18 cellular contexts compared by ENCODE assay signal in the genomic region with DNA sequence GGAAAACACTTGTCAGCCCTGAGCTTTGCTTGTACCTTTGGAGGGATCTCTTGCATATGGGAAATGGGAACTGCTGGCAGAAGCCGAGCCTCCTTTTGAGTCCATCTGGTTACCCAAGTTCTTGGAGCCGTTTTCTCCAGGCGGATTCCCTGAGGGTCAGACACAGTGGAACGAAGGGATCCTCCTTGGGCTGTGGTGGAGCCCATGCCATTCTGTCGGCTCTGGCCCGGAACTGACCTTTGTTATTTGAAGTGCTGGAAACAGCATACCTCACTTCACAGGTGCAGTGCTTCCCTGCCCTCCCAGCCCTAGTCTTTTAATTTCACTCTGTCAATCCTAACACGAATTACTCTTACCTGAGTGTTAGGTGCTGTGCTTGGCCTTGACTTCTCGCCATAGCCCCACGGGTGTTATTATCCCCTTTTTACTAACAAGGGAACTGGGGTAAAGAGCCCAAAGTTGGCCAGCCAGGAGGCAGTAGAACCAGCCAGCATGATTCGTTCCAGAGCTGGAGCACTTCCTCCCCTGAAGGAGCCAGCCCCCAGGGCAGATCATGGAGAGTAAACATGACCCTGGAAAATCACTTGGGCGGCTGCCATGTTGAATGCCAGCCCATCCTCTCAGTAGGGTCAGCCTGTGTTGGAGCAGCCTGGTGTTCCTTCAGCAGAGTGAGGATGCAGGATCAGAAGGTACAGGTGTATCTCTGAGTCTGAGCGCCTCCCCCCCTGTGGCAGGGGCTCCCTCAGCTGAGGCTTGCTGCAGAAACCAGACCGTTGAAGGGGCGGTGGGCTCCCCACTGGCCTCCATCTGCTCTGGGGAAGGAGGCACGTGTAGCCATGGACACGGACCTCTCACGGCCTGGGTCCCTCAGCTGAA.
DNase-seq lines count a peak whose midpoint lies in the region; ATAC-seq and FAIRE-seq lines count a peak whose summit lies in the region.
"Had no signal": no experiment of that assay in that cellular context is flagged by ENCODE, and none has a peak within 500 bp of the region (broad histone marks: within the 10 kb centered on the region; RNA-seq: fewer than 3 reads in every experiment).

No MANE protein-coding gene starts in this region.

- H3K36me3 ChIP-seq in small intestine (ENCODE audit: control insufficient read depth in 2 of 2, insufficient read depth in 2 of 2, low read length in 2 of 2): no peaks in the 10 kb centered on the region
- H3K36me3 ChIP-seq: prostate gland had no signal

- no peaks in the 10 kb centered on the region for H3K27me3 ChIP-seq in small intestine (ENCODE audit: control insufficient read depth in 2 of 2, insufficient read depth in 2 of 2, low read length in 2 of 2)

- no peak overlapping the region for H3K27ac ChIP-seq in small intestine (ENCODE audit: low read depth in 1 of 2, low read length in 1 of 2)
- H3K27ac ChIP-seq: prostate gland had no signal

- peaks cover 0 to 2% of the 10 kb centered on the region in 2 donors for H3K4me1 ChIP-seq in small intestine (ENCODE audit: control insufficient read depth in 2 of 2, insufficient read depth in 1 of 2, low read depth in 1 of 2, low read length in 1 of 2)
- H3K4me1 ChIP-seq: prostate gland had no signal

- H3K9me3 ChIP-seq in small intestine (ENCODE audit: control insufficient read depth, low read depth): no peaks in the 10 kb centered on the region
- H3K9me3 ChIP-seq: prostate gland had no signal

- 52 to 78% (median 56%) methylated on average over 17 of the region's 17 CpGs for WGBS in small intestine, 3 donors

- FAIRE-seq in small intestine (lab: Jason Lieb, UNC): no peak
- FAIRE-seq: A204.1, colon, kidney had no signal

- peak; percentile 80 for ATAC-seq in left ventricle myocardium superior
- ATAC-seq in GM21576 (IDR thresholded peaks at IDR 0.05; ENCODE audit: unreplicated experiment): no peak
- ATAC-seq in GM18858 (IDR thresholded peaks at IDR 0.05; ENCODE audit: unreplicated experiment): no peak

- DNase-seq in NCI-H1092 treated with DMSO at 0.1 percent for 48 hours (lab: John Stamatoyannopoulos, UW) (peak; percentile 7), NCI-H1092 (lab: John Stamatoyannopoulos, UW) (no peak), NCI-H2029 treated with DMSO at 0.1 percent for 48 hours (lab: John Stamatoyannopoulos, UW) (peak; percentile 83), left ventricle myocardium superior (peak; percentile 62), small intestine (peak; percentile 48), NCI-H510A treated with DMSO at 0.1 percent for 48 hours (lab: John Stamatoyannopoulos, UW) (no peak)
- DNase-seq: activated CD4-positive, alpha-beta T cell treated with anti-CD3 and anti-CD28 coated beads, Interleukin-2, amount 10 ng/mL, durations not matched to agents 24 days and 14 days; GDM1; glutamatergic neuron; Kasumi-1; kidney; NCI-H2081 treated with DMSO at 0.1 percent for 48 hours; SHP77 had no signal

- intact Hi-C loops in left ventricle myocardium superior (cut with micrococcal nuclease): no loop called here

- H3K4me3 ChIP-seq in small intestine (ENCODE audit: low read depth in 1 of 2, low read length in 2 of 2): no peak overlapping the region
- H3K4me3 ChIP-seq: prostate gland had no signal

Comparison
In these comparisons a context has a peak if more than half of its experiments do, and no peak if none do; other contexts are left out.
1. DNase-seq: peak in NCI-H1092 treated with DMSO at 0.1 percent for 48 hours (single experiment), NCI-H2029 treated with DMSO at 0.1 percent for 48 hours (single experiment), left ventricle myocardium superior (single experiment) and small intestine (single experiment); none in NCI-H1092 (single experiment) and NCI-H510A treated with DMSO at 0.1 percent for 48 hours (single experiment).